In genomic region chr22:24154826-24155225, GRCh38 we compare ENCODE assay signal across 11 cellular contexts. TPM values are rescaled to one million over a fixed set of nuclear protein-coding genes. Genes with fewer than 3 reads are reported as not detected.
DNase-seq lines count a peak whose midpoint lies in the region; ATAC-seq and TF ChIP-seq lines count a peak whose summit lies in the region.
"Had no signal": no experiment of that assay in that cellular context is flagged by ENCODE, and none has a peak within 500 bp of the region (broad histone marks: within the 10 kb centered on the region; RNA-seq: fewer than 3 reads in every experiment).

No MANE protein-coding gene starts in this region.

- TF ChIP-seq EP300 in tibial nerve (IDR thresholded peaks at IDR 0.05): no peak

- intact Hi-C loops in Calu3 (cut with micrococcal nuclease; ENCODE audit: unreplicated experiment): no loop called here

- no peak overlapping the region for H2AFZ ChIP-seq in Loucy (ENCODE audit: low read length)

- H3K36me3 Mint-ChIP-seq in Calu3 (ENCODE audit: insufficient read depth, unreplicated experiment): peaks cover 14% of the 10 kb centered on the region
- peaks cover 39% of the 10 kb centered on the region for H3K36me3 Mint-ChIP-seq in effector memory CD8-positive, alpha-beta T cell (ENCODE audit: insufficient read depth)

- peak overlapping the region in 2 of 4 donors; percentile 67 to 87 for H3K27ac ChIP-seq in tibial nerve

- peaks cover 54% of the 10 kb centered on the region for H3K79me2 ChIP-seq in Loucy (ENCODE audit: insufficient read depth, low read length)

- H3K4me3 Mint-ChIP-seq in Calu3 (ENCODE audit: low read depth, unreplicated experiment): peak overlapping the region; percentile 84
- peak overlapping the region; percentile 95 to 97 for H3K4me3 Mint-ChIP-seq in effector memory CD8-positive, alpha-beta T cell

- H3K27me3 Mint-ChIP-seq in Calu3 (ENCODE audit: unreplicated experiment): no peaks in the 10 kb centered on the region
- no peaks in the 10 kb centered on the region for H3K27me3 Mint-ChIP-seq in effector memory CD8-positive, alpha-beta T cell

- H3K4me1 ChIP-seq in Loucy (ENCODE audit: insufficient read depth, low read length, poor library complexity, severe bottlenecking): peaks cover 53% of the 10 kb centered on the region
- H3K4me1 ChIP-seq in skeletal muscle satellite cell (ENCODE audit: control insufficient read depth, insufficient read depth, low read length): peaks cover 29% of the 10 kb centered on the region
- H3K4me1 ChIP-seq in tibial nerve: peaks cover 0 to 47% (median 39%) of the 10 kb centered on the region in 4 donors

- no peak overlapping the region for H3K27ac Mint-ChIP-seq in Calu3 (ENCODE audit: unreplicated experiment)
- H3K27ac Mint-ChIP-seq in effector memory CD8-positive, alpha-beta T cell: peak overlapping the region; percentile 94 to 97

- no peak for DNase-seq in Calu3
- DNase-seq in effector memory CD8-positive, alpha-beta T cell: no peak
- DNase-seq in tibial nerve (ENCODE audit: low spot score in 2 of 2): no peak
- no peak for DNase-seq in HT-29 (ENCODE audit: low spot score)
- DNase-seq: midbrain, SIG-M5 had no signal

- CTCF ChIA-PET in Calu3 (lab: Charles Lee): interaction anchor here (0.6 to 3.5 kb wide), 4 partner anchors 9 to 73 kb away, joined by 3 to 15 read pairs (median 8); no protein-coding TSS in a partner anchor

- TF ChIP-seq CTCF in Calu3 (IDR thresholded peaks at IDR 0.05; ENCODE audit: unreplicated experiment): no peak
- TF ChIP-seq CTCF in Loucy (conservative IDR thresholded peaks at IDR 0.05; ENCODE audit: low read length): no peak
- TF ChIP-seq CTCF in tibial nerve (IDR thresholded peaks at IDR 0.05): no peak

- peaks cover 9% of the 10 kb centered on the region for H3K4me1 Mint-ChIP-seq in Calu3 (ENCODE audit: low read depth, unreplicated experiment)
- H3K4me1 Mint-ChIP-seq in effector memory CD8-positive, alpha-beta T cell (ENCODE audit: low read depth in 2 of 2): peaks cover 58 to 60% of the 10 kb centered on the region in 2 donors

- no peaks in the 10 kb centered on the region for H3K9me2 ChIP-seq in Loucy (replicated peaks; ENCODE audit: low read depth, low read length)

- H3K36me3 ChIP-seq in Loucy (ENCODE audit: insufficient read depth, low read length) (no peaks in the 10 kb centered on the region; the same call in 1 of the 2 replicates), skeletal muscle satellite cell (ENCODE audit: insufficient read depth, low read length) (peaks cover 7% of the 10 kb centered on the region), tibial nerve (peaks cover 0 to 4% (median 0%) of the 10 kb centered on the region in 3 donors)
- H3K36me3 ChIP-seq: suprapubic skin had no signal

- H3K9ac ChIP-seq in Loucy (ENCODE audit: low read depth, low read length, poor library complexity, severe bottlenecking) (peak overlapping the region; percentile 81), skeletal muscle satellite cell (ENCODE audit: low read depth, low read length) (no peak overlapping the region)

- TF ChIP-seq POLR2A in tibial nerve (IDR thresholded peaks at IDR 0.05): no peak

- H3K27me3 ChIP-seq in Loucy (ENCODE audit: insufficient read depth, low read length, poor library complexity, severe bottlenecking): no peaks in the 10 kb centered on the region
- H3K27me3 ChIP-seq in skeletal muscle satellite cell (ENCODE audit: control insufficient read depth, insufficient read depth, low read length): no peaks in the 10 kb centered on the region
- no peaks in the 10 kb centered on the region for H3K27me3 ChIP-seq in tibial nerve
- H3K27me3 ChIP-seq: suprapubic skin had no signal

- no peaks in the 10 kb centered on the region for H3K9me3 ChIP-seq in Loucy (ENCODE audit: insufficient read depth, low read depth, low read length)
- no peaks in the 10 kb centered on the region for H3K9me3 ChIP-seq in skeletal muscle satellite cell (replicated peaks; ENCODE audit: low read length)
- no peaks in the 10 kb centered on the region for H3K9me3 ChIP-seq in tibial nerve
- H3K9me3 ChIP-seq: suprapubic skin had no signal

- H3K4me3 ChIP-seq in Loucy (ENCODE audit: low read length, poor library complexity, severe bottlenecking) (peak overlapping the region; percentile 79), skeletal muscle satellite cell (ENCODE audit: low read length) (no peak overlapping the region), tibial nerve (no peak overlapping the region)

- no peaks in the 10 kb centered on the region for H3K9me3 Mint-ChIP-seq in Calu3 (ENCODE audit: low read depth, unreplicated experiment)
- H3K9me3 Mint-ChIP-seq in effector memory CD8-positive, alpha-beta T cell: no peaks in the 10 kb centered on the region

- no TSS peak for BruUV-seq in Calu3 (replicated peaks; lab: Mats Ljungman, UMichigan)

- peak overlapping the region; percentile 86 for H3K4me2 ChIP-seq in Loucy (ENCODE audit: low read depth, low read length, poor library complexity, severe bottlenecking)
- H3K4me2 ChIP-seq in skeletal muscle satellite cell (ENCODE audit: low read length): peak overlapping the region; percentile 96

- peaks cover 24% of the 10 kb centered on the region for H4K20me1 ChIP-seq in Loucy (ENCODE audit: insufficient read depth, low read length, poor library complexity, severe bottlenecking)

- WGBS in tibial nerve, 2 donors: 92 to 94% methylated on average over 5 of the region's 5 CpGs

- ATAC-seq in effector memory CD8-positive, alpha-beta T cell (replicated peaks): no peak
- ATAC-seq in HG02759 (IDR thresholded peaks at IDR 0.05; ENCODE audit: unreplicated experiment) (no peak), GM21360 (IDR thresholded peaks at IDR 0.05; ENCODE audit: unreplicated experiment) (no peak)

- H3F3A ChIP-seq in Loucy (ENCODE audit: low read depth): peaks cover 3% of the 10 kb centered on the region; the same call in 1 of the 2 replicates

RNA-seq across cellular contexts. Expression of gene SUSD2, which starts 26.5 kb away (rescaled TPM):
- 2.5 and 3.1 TPM in 2 replicates for total RNA-seq in Calu3 (2022)
- 3.3 and 64.2 TPM in 2 replicates for total RNA-seq in skeletal muscle satellite cell (2012; rRNA removed)
- total RNA-seq in tibial nerve: 1 to 10 TPM; 9.0 to 9.6 (median 9.4) TPM
- total RNA-seq in HT-29 (2014; rRNA removed; shearing (Covaris generic)): 1.1 and 1.2 TPM in 2 replicates
